Comparison of ENCODE assay signal across 1 cellular context in the genomic region with DNA sequence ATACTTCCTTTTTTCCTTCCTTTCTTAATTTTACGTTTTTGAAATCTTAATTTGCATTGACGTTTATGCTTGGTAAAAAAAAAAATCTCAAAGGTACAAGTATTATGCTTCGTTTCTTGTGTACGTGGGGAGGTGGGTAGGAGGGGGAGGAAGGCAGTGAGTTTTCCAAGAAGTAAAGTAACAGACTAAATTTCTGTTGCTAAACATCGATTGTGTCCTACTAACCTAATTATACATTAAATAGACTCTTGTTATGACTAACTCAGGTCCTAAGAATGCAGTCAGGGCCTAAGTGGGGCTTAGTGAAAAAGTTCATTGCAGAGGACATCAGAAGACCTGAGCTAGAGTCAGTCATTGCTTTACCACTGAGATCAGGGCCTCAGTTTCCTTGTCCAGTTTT.
A peak's percentile ranks its signal among the peaks of the same experiment; 100 is the strongest.
TF ChIP-seq lines count a peak whose summit lies in the region.

No MANE protein-coding gene starts in this region.

TF ChIP-seq in GM12878, 131 proteins besides CTCF, POLR2A, EP300 and RAD21 (continued from another document):
- TF ChIP-seq ZZZ3 (IDR thresholded peaks at IDR 0.05; ENCODE audit: control insufficient read depth, insufficient read length, low read depth), result no peak
- TF ChIP-seq RUNX3 (IDR thresholded peaks at IDR 0.05; ENCODE audit: low read length), result peak; percentile 31; the same call in 1 of the 2 replicates
- TF ChIP-seq, protein P1, sequence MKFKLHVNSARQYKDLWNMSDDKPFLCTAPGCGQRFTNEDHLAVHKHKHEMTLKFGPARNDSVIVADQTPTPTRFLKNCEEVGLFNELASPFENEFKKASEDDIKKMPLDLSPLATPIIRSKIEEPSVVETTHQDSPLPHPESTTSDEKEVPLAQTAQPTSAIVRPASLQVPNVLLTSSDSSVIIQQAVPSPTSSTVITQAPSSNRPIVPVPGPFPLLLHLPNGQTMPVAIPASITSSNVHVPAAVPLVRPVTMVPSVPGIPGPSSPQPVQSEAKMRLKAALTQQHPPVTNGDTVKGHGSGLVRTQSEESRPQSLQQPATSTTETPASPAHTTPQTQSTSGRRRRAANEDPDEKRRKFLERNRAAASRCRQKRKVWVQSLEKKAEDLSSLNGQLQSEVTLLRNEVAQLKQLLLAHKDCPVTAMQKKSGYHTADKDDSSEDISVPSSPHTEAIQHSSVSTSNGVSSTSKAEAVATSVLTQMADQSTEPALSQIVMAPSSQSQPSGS (IDR thresholded peaks at IDR 0.05; ENCODE audit: low read length), result peak; percentile 56; the same call in 1 of the 2 replicates
